ENCODE assay signal across 1 cellular context in genomic region chr2:28566441-28567075, GRCh38.
TF ChIP-seq lines count a peak whose summit lies in the region.

No MANE protein-coding gene starts in this region.

TF ChIP-seq in GM12878, 131 proteins besides CTCF, POLR2A, EP300 and RAD21 (continued from another document):
- TF ChIP-seq ELK1 (IDR thresholded peaks at IDR 0.05; ENCODE audit: low read depth, low read length), result 0 out of 2 replicates have a peak, but pooled peaks have one; percentile 20
- peak in 1 of 2 experiments; percentile 27; a peak in 1 of 3 replicates for TF ChIP-seq EGR1 (IDR thresholded peaks at IDR 0.05; ENCODE audit: borderline replicate concordance in 1 of 2, low read depth in 2 of 2, low read length in 2 of 2)
- peak; percentile 83 for TF ChIP-seq YY1 (IDR thresholded peaks at IDR 0.05; ENCODE audit: low read depth, low read length)
- no peak for TF ChIP-seq NR2C1 (IDR thresholded peaks at IDR 0.05)
- TF ChIP-seq ZNF592 (IDR thresholded peaks at IDR 0.05), result peak; percentile 82
- no peak for TF ChIP-seq SUPT20H (IDR thresholded peaks at IDR 0.05; ENCODE audit: borderline replicate concordance, control insufficient read depth, low read depth, low read length)
- peak; percentile 46; the same call in 1 of the 2 replicates for TF ChIP-seq TCF12 (IDR thresholded peaks at IDR 0.05; ENCODE audit: low read depth, low read length)
- TF ChIP-seq SP1 (IDR thresholded peaks at IDR 0.05; ENCODE audit: low read depth, low read length), result no peak
- peak; percentile 70 to 77; a peak in 3 of 4 replicates for TF ChIP-seq BHLHE40 (IDR thresholded peaks at IDR 0.05; ENCODE audit: borderline replicate concordance in 1 of 2, low read depth in 2 of 2, low read length in 1 of 2)
